Comparison of ENCODE assay signal across 8 cellular contexts in genomic region chr4:2040391-2041233, GRCh38. TPM values are rescaled to one million over a fixed set of nuclear protein-coding genes. Genes with fewer than 3 reads are reported as not detected.
DNase-seq lines count a peak whose midpoint lies in the region; ATAC-seq and TF ChIP-seq lines count a peak whose summit lies in the region.

No MANE protein-coding gene starts in this region.

- TF ChIP-seq CTCF in IMR-90 (conservative IDR thresholded peaks at IDR 0.05; ENCODE audit: low read depth, low read length) (no peak), nephron (IDR thresholded peaks at IDR 0.05; ENCODE audit: unreplicated experiment in 3 of 3) (no peak), omental fat pad (IDR thresholded peaks at IDR 0.05) (no peak)

- no peak overlapping the region for H3K18ac ChIP-seq in IMR-90 (ENCODE audit: low read depth, low read length)

- H3K4me1 ChIP-seq in BLaER1 (peaks cover 39% of the 10 kb centered on the region), IMR-90 (ENCODE audit: control insufficient read depth, insufficient read depth, low read length) (no peaks in the 10 kb centered on the region; the same call in 1 of the 2 replicates)

- H2BK5ac ChIP-seq in IMR-90 (ENCODE audit: low read depth, low read length, poor library complexity, severe bottlenecking), result no peak overlapping the region

- no peak for DNase-seq in IMR-90
- DNase-seq in effector memory CD8-positive, alpha-beta T cell, result no peak
- DNase-seq in retina, result no peak
- DNase-seq in G401 (ENCODE audit: low spot score), result no peak
- DNase-seq in omental fat pad (ENCODE audit: low spot score), result no peak

- POLR2A ChIA-PET in IMR-90 (lab: Charles Lee; ENCODE audit: unreplicated experiment), result no interaction called here

- H3K4me3 ChIP-seq in BLaER1, result peak overlapping the region; percentile 75
- H3K4me3 ChIP-seq in IMR-90 (ENCODE audit: insufficient read depth, low read depth, low read length), result peak overlapping the region; percentile 74; the same call in 1 of the 2 replicates

- H3K4me2 ChIP-seq in BLaER1 (peak overlapping the region; percentile 95), IMR-90 (ENCODE audit: low read depth, low read length) (no peak overlapping the region; the same call in 1 of the 2 replicates)

- H2AFZ ChIP-seq in IMR-90 (replicated peaks; ENCODE audit: low read length, poor library complexity), result peak overlapping the region; percentile 98

- H2BK20ac ChIP-seq in IMR-90 (ENCODE audit: low read depth, low read length), result no peak overlapping the region

- H3K27ac ChIP-seq in BLaER1 (no peak overlapping the region), IMR-90 (ENCODE audit: insufficient read depth, low read length) (no peak overlapping the region)

- dilution Hi-C loops in IMR-90 (cut with HindIII; ENCODE audit: low sequenced_read_pairs, unreplicated experiment), result no loop called here

- no peak overlapping the region for H2BK120ac ChIP-seq in IMR-90 (ENCODE audit: low read depth, low read length)

- H3K9me3 Mint-ChIP-seq in effector memory CD8-positive, alpha-beta T cell, result no peaks in the 10 kb centered on the region
- no peaks in the 10 kb centered on the region for H3K9me3 Mint-ChIP-seq in nephron

- H3K14ac ChIP-seq in IMR-90 (replicated peaks; ENCODE audit: low read depth, low read length), result no peak overlapping the region

- no peak overlapping the region for H3K56ac ChIP-seq in IMR-90 (ENCODE audit: extremely low read depth, insufficient read depth, low read length)

- H3K27me3 ChIP-seq in BLaER1, result peaks cover 32% of the 10 kb centered on the region
- H3K27me3 ChIP-seq in IMR-90 (ENCODE audit: control insufficient read depth, insufficient read depth, low read length), result peaks cover 29% of the 10 kb centered on the region

- no peak for TF ChIP-seq RAD21 in IMR-90 (IDR thresholded peaks at IDR 0.05; ENCODE audit: low read length)

- no peak overlapping the region for H2BK15ac ChIP-seq in IMR-90 (ENCODE audit: low read depth, low read length)

- H3K79me1 ChIP-seq in IMR-90 (ENCODE audit: low read depth in 1 of 2, low read length in 2 of 2), result 0 out of 4 replicates have a peak, but pooled peaks cover 0 to 7% of the 10 kb centered on the region in 2 experiments

- 8% methylated on average over 42 of the region's 91 CpGs; no CpG with 5 or more reads in 1 of the 2 experiments for WGBS in IMR-90 (ENCODE audit: extremely low coverage in 2 of 2, insufficient read length in 1 of 2), 2 experiments

- H3K9me1 ChIP-seq in IMR-90 (ENCODE audit: insufficient read depth, low read length), result no peaks in the 10 kb centered on the region

- no peak overlapping the region for H4K91ac ChIP-seq in IMR-90 (ENCODE audit: insufficient read depth, low read depth, low read length)

- BruUV-seq in IMR-90 (replicated peaks; lab: Mats Ljungman, UMichigan), result no TSS peak

- H3K27ac Mint-ChIP-seq in effector memory CD8-positive, alpha-beta T cell, result peak overlapping the region in 1 of 2 donors; percentile 12
- no peak overlapping the region for H3K27ac Mint-ChIP-seq in nephron

- no peak overlapping the region for H4K8ac ChIP-seq in IMR-90 (ENCODE audit: low read depth in 2 of 2, low read length in 2 of 2)

- no peak overlapping the region for H2AK9ac ChIP-seq in IMR-90 (replicated peaks; ENCODE audit: low read depth, low read length, poor library complexity)

- ATAC-seq in IMR-90 (ENCODE audit: low read depth) (no peak), HG03342 (IDR thresholded peaks at IDR 0.05; ENCODE audit: unreplicated experiment) (no peak), omental fat pad (ENCODE audit: low FRiP score) (no peak)
- no peak for ATAC-seq in effector memory CD8-positive, alpha-beta T cell (replicated peaks)

- no peak overlapping the region; the same call in 1 of the 2 replicates for H3K9ac ChIP-seq in BLaER1
- no peak overlapping the region for H3K9ac ChIP-seq in IMR-90 (ENCODE audit: low read depth, low read length)

- no peak overlapping the region for H4K5ac ChIP-seq in IMR-90 (ENCODE audit: low read depth, low read length)

- H3K27me3 Mint-ChIP-seq in effector memory CD8-positive, alpha-beta T cell, result peaks cover 35 to 37% of the 10 kb centered on the region in 2 donors
- peaks cover 62% of the 10 kb centered on the region for H3K27me3 Mint-ChIP-seq in nephron (ENCODE audit: low read depth)

- intact Hi-C loops in IMR-90 (cut with micrococcal nuclease), result no loop called here

- peak overlapping the region; percentile 79 to 82 for H3K4me3 Mint-ChIP-seq in effector memory CD8-positive, alpha-beta T cell
- peak overlapping the region; percentile 74 to 84 (median 80) for H3K4me3 Mint-ChIP-seq in nephron

- TF ChIP-seq POLR2A in IMR-90 (IDR thresholded peaks at IDR 0.05; ENCODE audit: low read depth, low read length), result no peak

- CTCF ChIA-PET in IMR-90 (lab: Yijun Ruan, JAX), result no interaction called here

- H3K36me3 ChIP-seq in BLaER1 (peaks cover 13% of the 10 kb centered on the region), IMR-90 (ENCODE audit: control insufficient read depth, insufficient read depth, low read length) (peaks cover 2% of the 10 kb centered on the region; the same call in 1 of the 2 replicates)

- peaks cover 0 to 6% of the 10 kb centered on the region in 2 donors for H3K4me1 Mint-ChIP-seq in effector memory CD8-positive, alpha-beta T cell (ENCODE audit: low read depth in 2 of 2)
- peaks cover 5% of the 10 kb centered on the region for H3K4me1 Mint-ChIP-seq in nephron

- no peak overlapping the region for H2AK5ac ChIP-seq in IMR-90 (ENCODE audit: low read depth, low read length)

- in situ Hi-C loops in IMR-90 (cut with MboI; ENCODE audit: low sequenced_read_pairs) (no loop called here), G401 (cut with HindIII; ENCODE audit: low sequenced_read_pairs) (no loop called here)

- H4K20me1 ChIP-seq in BLaER1 (peaks cover 27% of the 10 kb centered on the region), IMR-90 (ENCODE audit: insufficient read depth, low read length) (no peaks in the 10 kb centered on the region)

- H3K36me3 Mint-ChIP-seq in effector memory CD8-positive, alpha-beta T cell (ENCODE audit: insufficient read depth), result peaks cover 2% of the 10 kb centered on the region
- no peaks in the 10 kb centered on the region for H3K36me3 Mint-ChIP-seq in nephron (ENCODE audit: low read depth)

- H3K9me3 ChIP-seq in BLaER1 (no peaks in the 10 kb centered on the region), IMR-90 (ENCODE audit: control insufficient read depth, insufficient read depth, low read length) (no peaks in the 10 kb centered on the region; the same call in 1 of the 2 replicates)

- H3K23ac ChIP-seq in IMR-90 (ENCODE audit: low read depth, low read length), result no peak overlapping the region

- H3K4ac ChIP-seq in IMR-90 (ENCODE audit: low read depth, low read length), result no peak overlapping the region

TF ChIP-seq in IMR-90, 13 proteins besides CTCF, POLR2A, EP300 and RAD21:
- TF ChIP-seq FOS (IDR thresholded peaks at IDR 0.05; ENCODE audit: low read depth, low read length) (no peak), NFE2L2 (IDR thresholded peaks at IDR 0.05; ENCODE audit: low read depth, low read length) (no peak), RCOR1 (IDR thresholded peaks at IDR 0.05; ENCODE audit: insufficient replicate concordance, low read length) (no peak), MXI1 (IDR thresholded peaks at IDR 0.05; ENCODE audit: borderline replicate concordance, low read depth, low read length) (no peak), MAFK (IDR thresholded peaks at IDR 0.05; ENCODE audit: low read depth, low read length) (no peak), CEBPB (IDR thresholded peaks at IDR 0.05; ENCODE audit: low read depth, low read length) (no peak), BHLHE40 (IDR thresholded peaks at IDR 0.05; ENCODE audit: low read depth, low read length) (no peak), SMC3 (IDR thresholded peaks at IDR 0.05; ENCODE audit: low read depth, low read length) (no peak), MAZ (IDR thresholded peaks at IDR 0.05; ENCODE audit: borderline replicate concordance, low read depth, low read length) (no peak), RFX5 (IDR thresholded peaks at IDR 0.05; ENCODE audit: low read depth, low read length) (no peak), CHD1 (IDR thresholded peaks at IDR 0.05; ENCODE audit: low read depth, low read length) (no peak)
- TF ChIP-seq, protein P1, sequence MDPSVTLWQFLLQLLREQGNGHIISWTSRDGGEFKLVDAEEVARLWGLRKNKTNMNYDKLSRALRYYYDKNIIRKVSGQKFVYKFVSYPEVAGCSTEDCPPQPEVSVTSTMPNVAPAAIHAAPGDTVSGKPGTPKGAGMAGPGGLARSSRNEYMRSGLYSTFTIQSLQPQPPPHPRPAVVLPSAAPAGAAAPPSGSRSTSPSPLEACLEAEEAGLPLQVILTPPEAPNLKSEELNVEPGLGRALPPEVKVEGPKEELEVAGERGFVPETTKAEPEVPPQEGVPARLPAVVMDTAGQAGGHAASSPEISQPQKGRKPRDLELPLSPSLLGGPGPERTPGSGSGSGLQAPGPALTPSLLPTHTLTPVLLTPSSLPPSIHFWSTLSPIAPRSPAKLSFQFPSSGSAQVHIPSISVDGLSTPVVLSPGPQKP (IDR thresholded peaks at IDR 0.05; ENCODE audit: borderline replicate concordance, low read depth, low read length), result no peak
- TF ChIP-seq, protein P2, sequence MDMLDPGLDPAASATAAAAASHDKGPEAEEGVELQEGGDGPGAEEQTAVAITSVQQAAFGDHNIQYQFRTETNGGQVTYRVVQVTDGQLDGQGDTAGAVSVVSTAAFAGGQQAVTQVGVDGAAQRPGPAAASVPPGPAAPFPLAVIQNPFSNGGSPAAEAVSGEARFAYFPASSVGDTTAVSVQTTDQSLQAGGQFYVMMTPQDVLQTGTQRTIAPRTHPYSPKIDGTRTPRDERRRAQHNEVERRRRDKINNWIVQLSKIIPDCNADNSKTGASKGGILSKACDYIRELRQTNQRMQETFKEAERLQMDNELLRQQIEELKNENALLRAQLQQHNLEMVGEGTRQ (IDR thresholded peaks at IDR 0.05; ENCODE audit: low read depth, low read length), result no peak
TF ChIP-seq in IMR-90: peak in this region for 0.

RNA-seq across cellular contexts. Expression of gene NAT8L, which starts 18.5 kb away (rescaled TPM):
- total RNA-seq in IMR-90 (2012; rRNA removed), result not detected in 2 replicates
- polyA plus RNA-seq in IMR-90 (2012; rRNA removed), result 0.04 and 0.05 TPM in 2 replicates
- polyA plus RNA-seq in IMR-90 (2012; cell fraction: cytosol; rRNA removed), result 0.05 TPM in 2 replicates
- polyA plus RNA-seq in IMR-90 (2012; cell fraction: nucleus; rRNA removed; ENCODE audit: low replicate concordance), result 0.08 and 0.14 TPM in 2 replicates
- 9.5 and 11.4 TPM in 2 replicates for total RNA-seq in G401 (2014; rRNA removed; shearing (Covaris generic))
- 10 to 100 TPM in 3 of 4 donors, 1 to 10 TPM in 1; 7.3 to 39.0 (median 14.1) TPM for total RNA-seq in omental fat pad

RNA-seq across cellular contexts. Expression of gene NELFA, which starts 31.8 kb away (rescaled TPM):
- total RNA-seq in IMR-90 (2012; rRNA removed), result 4.3 and 5.8 TPM in 2 replicates
- 21.9 and 23.4 TPM in 2 replicates for polyA plus RNA-seq in IMR-90 (2012; rRNA removed)
- polyA plus RNA-seq in IMR-90 (2012; cell fraction: cytosol; rRNA removed), result 15.8 and 24.7 TPM in 2 replicates
- 32.1 and 61.2 TPM in 2 replicates for polyA plus RNA-seq in IMR-90 (2012; cell fraction: nucleus; rRNA removed; ENCODE audit: low replicate concordance)
- 32.5 and 38.1 TPM in 2 replicates for total RNA-seq in G401 (2014; rRNA removed; shearing (Covaris generic))
- total RNA-seq in omental fat pad, result 10 to 100 TPM in 3 of 4 donors, 1 to 10 TPM in 1; 8.2 to 17.7 (median 13.9) TPM
